Comparison of ENCODE assay signal across 1 cellular context in the genomic region with DNA sequence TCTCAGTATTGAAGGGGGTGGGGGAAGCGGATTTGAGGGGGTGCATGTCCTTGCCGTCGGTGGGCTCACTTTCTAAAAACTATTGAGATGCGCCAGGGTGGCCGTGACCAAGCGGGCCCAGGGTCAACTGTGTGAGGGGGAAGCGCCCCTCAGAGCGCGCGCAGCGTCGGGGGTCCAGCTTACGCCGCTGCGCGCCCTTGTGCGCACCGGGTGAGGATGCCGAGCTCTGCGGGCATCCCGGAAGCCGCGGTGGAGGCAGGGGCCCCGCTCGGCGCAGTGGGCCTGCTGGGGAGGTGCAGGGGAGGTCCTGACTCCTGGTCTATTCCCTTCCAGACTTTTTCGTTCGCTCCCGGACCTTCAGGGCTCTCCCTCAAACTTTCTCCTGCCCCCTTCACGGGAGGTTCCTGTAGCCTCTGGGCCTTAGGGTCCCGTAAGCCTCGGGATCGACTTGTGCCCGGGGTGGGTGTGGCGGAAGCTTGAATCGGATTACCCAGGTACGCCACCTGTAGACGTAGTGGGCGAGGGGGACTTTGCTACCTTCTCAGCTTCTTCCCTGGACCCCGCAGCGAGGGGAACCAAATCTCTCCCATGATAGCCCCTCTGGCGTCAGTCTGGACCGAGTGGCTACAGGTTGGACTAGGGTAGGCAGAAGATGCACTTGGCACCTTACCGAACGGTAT.
TF ChIP-seq lines count a peak whose summit lies in the region.

No MANE protein-coding gene starts in this region.

TF ChIP-seq in WTC11, 78 proteins besides CTCF, POLR2A, EP300 and RAD21:
- peak; percentile 90 for TF ChIP-seq ZNF423 (CRISPR knock-in tag; IDR thresholded peaks at IDR 0.05)
- TF ChIP-seq, protein P1, sequence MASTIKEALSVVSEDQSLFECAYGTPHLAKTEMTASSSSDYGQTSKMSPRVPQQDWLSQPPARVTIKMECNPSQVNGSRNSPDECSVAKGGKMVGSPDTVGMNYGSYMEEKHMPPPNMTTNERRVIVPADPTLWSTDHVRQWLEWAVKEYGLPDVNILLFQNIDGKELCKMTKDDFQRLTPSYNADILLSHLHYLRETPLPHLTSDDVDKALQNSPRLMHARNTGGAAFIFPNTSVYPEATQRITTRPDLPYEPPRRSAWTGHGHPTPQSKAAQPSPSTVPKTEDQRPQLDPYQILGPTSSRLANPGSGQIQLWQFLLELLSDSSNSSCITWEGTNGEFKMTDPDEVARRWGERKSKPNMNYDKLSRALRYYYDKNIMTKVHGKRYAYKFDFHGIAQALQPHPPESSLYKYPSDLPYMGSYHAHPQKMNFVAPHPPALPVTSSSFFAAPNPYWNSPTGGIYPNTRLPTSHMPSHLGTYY (CRISPR knock-in tag; IDR thresholded peaks at IDR 0.05): no peak
- no peak for TF ChIP-seq TEAD4 (CRISPR knock-in tag; IDR thresholded peaks at IDR 0.05)
- TF ChIP-seq, protein P2, sequence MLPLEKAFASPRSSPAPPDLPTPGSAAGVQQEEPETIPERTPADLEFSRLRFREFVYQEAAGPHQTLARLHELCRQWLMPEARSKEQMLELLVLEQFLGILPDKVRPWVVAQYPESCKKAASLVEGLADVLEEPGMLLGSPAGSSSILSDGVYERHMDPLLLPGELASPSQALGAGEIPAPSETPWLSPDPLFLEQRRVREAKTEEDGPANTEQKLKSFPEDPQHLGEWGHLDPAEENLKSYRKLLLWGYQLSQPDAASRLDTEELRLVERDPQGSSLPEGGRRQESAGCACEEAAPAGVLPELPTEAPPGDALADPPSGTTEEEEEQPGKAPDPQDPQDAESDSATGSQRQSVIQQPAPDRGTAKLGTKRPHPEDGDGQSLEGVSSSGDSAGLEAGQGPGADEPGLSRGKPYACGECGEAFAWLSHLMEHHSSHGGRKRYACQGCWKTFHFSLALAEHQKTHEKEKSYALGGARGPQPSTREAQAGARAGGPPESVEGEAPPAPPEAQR (CRISPR knock-in tag; IDR thresholded peaks at IDR 0.05): no peak
- TF ChIP-seq, protein P3, sequence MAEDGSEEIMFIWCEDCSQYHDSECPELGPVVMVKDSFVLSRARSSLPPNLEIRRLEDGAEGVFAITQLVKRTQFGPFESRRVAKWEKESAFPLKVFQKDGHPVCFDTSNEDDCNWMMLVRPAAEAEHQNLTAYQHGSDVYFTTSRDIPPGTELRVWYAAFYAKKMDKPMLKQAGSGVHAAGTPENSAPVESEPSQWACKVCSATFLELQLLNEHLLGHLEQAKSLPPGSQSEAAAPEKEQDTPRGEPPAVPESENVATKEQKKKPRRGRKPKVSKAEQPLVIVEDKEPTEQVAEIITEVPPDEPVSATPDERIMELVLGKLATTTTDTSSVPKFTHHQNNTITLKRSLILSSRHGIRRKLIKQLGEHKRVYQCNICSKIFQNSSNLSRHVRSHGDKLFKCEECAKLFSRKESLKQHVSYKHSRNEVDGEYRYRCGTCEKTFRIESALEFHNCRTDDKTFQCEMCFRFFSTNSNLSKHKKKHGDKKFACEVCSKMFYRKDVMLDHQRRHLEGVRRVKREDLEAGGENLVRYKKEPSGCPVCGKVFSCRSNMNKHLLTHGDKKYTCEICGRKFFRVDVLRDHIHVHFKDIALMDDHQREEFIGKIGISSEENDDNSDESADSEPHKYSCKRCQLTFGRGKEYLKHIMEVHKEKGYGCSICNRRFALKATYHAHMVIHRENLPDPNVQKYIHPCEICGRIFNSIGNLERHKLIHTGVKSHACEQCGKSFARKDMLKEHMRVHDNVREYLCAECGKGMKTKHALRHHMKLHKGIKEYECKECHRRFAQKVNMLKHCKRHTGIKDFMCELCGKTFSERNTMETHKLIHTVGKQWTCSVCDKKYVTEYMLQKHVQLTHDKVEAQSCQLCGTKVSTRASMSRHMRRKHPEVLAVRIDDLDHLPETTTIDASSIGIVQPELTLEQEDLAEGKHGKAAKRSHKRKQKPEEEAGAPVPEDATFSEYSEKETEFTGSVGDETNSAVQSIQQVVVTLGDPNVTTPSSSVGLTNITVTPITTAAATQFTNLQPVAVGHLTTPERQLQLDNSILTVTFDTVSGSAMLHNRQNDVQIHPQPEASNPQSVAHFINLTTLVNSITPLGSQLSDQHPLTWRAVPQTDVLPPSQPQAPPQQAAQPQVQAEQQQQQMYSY (CRISPR knock-in tag; IDR thresholded peaks at IDR 0.05): peak; percentile 91
- TF ChIP-seq, protein P4, sequence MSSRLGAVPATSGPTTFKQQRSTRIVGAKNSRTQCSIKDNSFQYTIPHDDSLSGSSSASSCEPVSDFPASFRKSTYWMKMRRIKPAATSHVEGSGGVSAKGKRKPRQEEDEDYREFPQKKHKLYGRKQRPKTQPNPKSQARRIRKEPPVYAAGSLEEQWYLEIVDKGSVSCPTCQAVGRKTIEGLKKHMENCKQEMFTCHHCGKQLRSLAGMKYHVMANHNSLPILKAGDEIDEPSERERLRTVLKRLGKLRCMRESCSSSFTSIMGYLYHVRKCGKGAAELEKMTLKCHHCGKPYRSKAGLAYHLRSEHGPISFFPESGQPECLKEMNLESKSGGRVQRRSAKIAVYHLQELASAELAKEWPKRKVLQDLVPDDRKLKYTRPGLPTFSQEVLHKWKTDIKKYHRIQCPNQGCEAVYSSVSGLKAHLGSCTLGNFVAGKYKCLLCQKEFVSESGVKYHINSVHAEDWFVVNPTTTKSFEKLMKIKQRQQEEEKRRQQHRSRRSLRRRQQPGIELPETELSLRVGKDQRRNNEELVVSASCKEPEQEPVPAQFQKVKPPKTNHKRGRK (CRISPR knock-in tag; IDR thresholded peaks at IDR 0.05; ENCODE audit: borderline replicate concordance): no peak
- no peak for TF ChIP-seq OVOL2 (CRISPR knock-in tag; IDR thresholded peaks at IDR 0.05; ENCODE audit: borderline replicate concordance)
- TF ChIP-seq ELF4 (CRISPR knock-in tag; IDR thresholded peaks at IDR 0.05; ENCODE audit: low read depth): no peak
- no peak for TF ChIP-seq ZNF416 (CRISPR knock-in tag; IDR thresholded peaks at IDR 0.05)
- 0 out of 2 replicates have a peak, but pooled peaks have one; percentile 40 for TF ChIP-seq FOXP1 (CRISPR knock-in tag; IDR thresholded peaks at IDR 0.05; ENCODE audit: borderline replicate concordance)
